ENCODE assay signal across 8 cellular contexts in genomic region chrX:101931104-101931493, GRCh38. TPM values are rescaled to one million over a fixed set of nuclear protein-coding genes. Genes with fewer than 3 reads are reported as not detected.
DNase-seq lines count a peak whose midpoint lies in the region; ATAC-seq lines count a peak whose summit lies in the region.

No MANE protein-coding gene starts in this region.

- peaks cover 3% of the 10 kb centered on the region for H3K36me3 Mint-ChIP-seq in activated T-helper 2 cell treated with anti-CD3 and anti-CD28 coated beads, Interferon-gamma antibody, Interleukin-2, Interleukin-4, amounts not matched to agents 10 μg/mL and 5 μg/mL and 100 μg/mL, durations not matched to agents 14 hours and 24 hours and 36 hours (ENCODE audit: low read depth)

- H3K36me3 ChIP-seq in subcutaneous abdominal adipose tissue (ENCODE audit: control insufficient read depth in 5 of 5, insufficient read depth in 5 of 5, low read length in 5 of 5) = no peaks in the 10 kb centered on the region

- peak; percentile 37 for DNase-seq in SIG-M5 treated with dmso at 0.1 percent for 504 hours (lab: John Stamatoyannopoulos, UW; ENCODE audit: unreplicated experiment)
- no peak for DNase-seq in SIG-M5 (lab: John Stamatoyannopoulos, UW)
- DNase-seq in activated T-helper 2 cell treated with anti-CD3 and anti-CD28 coated beads, Interferon-gamma antibody, Interleukin-2, Interleukin-4, amounts not matched to agents 10 μg/mL and 5 μg/mL and 100 μg/mL, durations not matched to agents 14 hours and 24 hours and 36 hours (ENCODE audit: low spot score) = no peak
- DNase-seq in inferior parietal cortex (ENCODE audit: extremely low spot score) = peak; percentile 7
- no peak for DNase-seq in midbrain (lab: John Stamatoyannopoulos, UW)

- H3K9me3 Mint-ChIP-seq in activated T-helper 2 cell treated with anti-CD3 and anti-CD28 coated beads, Interferon-gamma antibody, Interleukin-2, Interleukin-4, amounts not matched to agents 10 μg/mL and 5 μg/mL and 100 μg/mL, durations not matched to agents 14 hours and 24 hours and 36 hours = peaks cover 10% of the 10 kb centered on the region

- H3K27ac ChIP-seq in subcutaneous abdominal adipose tissue (ENCODE audit: low read depth, low read length) = peak overlapping the region; percentile 60

- peak overlapping the region in 4 of 5 donors; percentile 20 to 43 (median 34) for H3K9ac ChIP-seq in subcutaneous abdominal adipose tissue (ENCODE audit: low read length in 5 of 5)

- H3K4me3 ChIP-seq in subcutaneous abdominal adipose tissue (ENCODE audit: low read depth in 1 of 5, low read length in 5 of 5) = peak overlapping the region; percentile 58 to 67 (median 64)

- H3K9me3 ChIP-seq in subcutaneous abdominal adipose tissue (ENCODE audit: control insufficient read depth in 5 of 5, low read length in 5 of 5) = no peaks in the 10 kb centered on the region

- ATAC-seq in HG03103 (IDR thresholded peaks at IDR 0.05; ENCODE audit: low read depth, unreplicated experiment) = peak; percentile 5
- no peak for ATAC-seq in HG02678 (IDR thresholded peaks at IDR 0.05; ENCODE audit: unreplicated experiment)

- H3K4me3 Mint-ChIP-seq in activated T-helper 2 cell treated with anti-CD3 and anti-CD28 coated beads, Interferon-gamma antibody, Interleukin-2, Interleukin-4, amounts not matched to agents 10 μg/mL and 5 μg/mL and 100 μg/mL, durations not matched to agents 14 hours and 24 hours and 36 hours (ENCODE audit: low read depth) = peak overlapping the region; percentile 84

- no peaks in the 10 kb centered on the region for H3K27me3 ChIP-seq in subcutaneous abdominal adipose tissue (ENCODE audit: control insufficient read depth in 5 of 5, insufficient read depth in 4 of 5, low read length in 5 of 5)

- peaks cover 9% of the 10 kb centered on the region for H3K4me1 Mint-ChIP-seq in activated T-helper 2 cell treated with anti-CD3 and anti-CD28 coated beads, Interferon-gamma antibody, Interleukin-2, Interleukin-4, amounts not matched to agents 10 μg/mL and 5 μg/mL and 100 μg/mL, durations not matched to agents 14 hours and 24 hours and 36 hours (ENCODE audit: low read depth)

- intact Hi-C loops in activated T-helper 2 cell treated with anti-CD3 and anti-CD28 coated beads, Interferon-gamma antibody, Interleukin-2, Interleukin-4, amounts not matched to agents 10 μg/mL and 5 μg/mL and 100 μg/mL, durations not matched to agents 14 hours and 24 hours and 36 hours (cut with micrococcal nuclease) = loop anchor here (5.0 kb wide), 2 partner anchors 134 to 514 kb away; no protein-coding TSS in a partner anchor

- H3K27ac Mint-ChIP-seq in activated T-helper 2 cell treated with anti-CD3 and anti-CD28 coated beads, Interferon-gamma antibody, Interleukin-2, Interleukin-4, amounts not matched to agents 10 μg/mL and 5 μg/mL and 100 μg/mL, durations not matched to agents 14 hours and 24 hours and 36 hours = peak overlapping the region; percentile 76

- H3K27me3 Mint-ChIP-seq in activated T-helper 2 cell treated with anti-CD3 and anti-CD28 coated beads, Interferon-gamma antibody, Interleukin-2, Interleukin-4, amounts not matched to agents 10 μg/mL and 5 μg/mL and 100 μg/mL, durations not matched to agents 14 hours and 24 hours and 36 hours (ENCODE audit: low read depth) = no peaks in the 10 kb centered on the region

- H3K4me1 ChIP-seq in subcutaneous abdominal adipose tissue (ENCODE audit: control insufficient read depth in 5 of 5, insufficient read depth in 5 of 5, low read length in 5 of 5) = peaks cover 0 to 6% (median 5%) of the 10 kb centered on the region in 5 donors

RNA-seq across cellular contexts. Expression of gene ZMAT1, which starts 0.7 kb away (rescaled TPM):
- total RNA-seq in activated T-helper 2 cell treated with anti-CD3 and anti-CD28 coated beads, Interferon-gamma antibody, Interleukin-2, Interleukin-4, amounts not matched to agents 10 μg/mL and 5 μg/mL and 100 μg/mL, durations not matched to agents 14 hours and 24 hours and 36 hours = 1.7 and 2.5 TPM in 2 replicates

Comparison
In these comparisons a context has a peak if more than half of its experiments do, and no peak if none do; other contexts are left out.
1. DNase-seq: peak in SIG-M5 treated with dmso at 0.1 percent for 504 hours (single experiment) and inferior parietal cortex (single experiment); none in SIG-M5 (single experiment), activated T-helper 2 cell treated with anti-CD3 and anti-CD28 coated beads, Interferon-gamma antibody, Interleukin-2, Interleukin-4, amounts not matched to agents 10 μg/mL and 5 μg/mL and 100 μg/mL, durations not matched to agents 14 hours and 24 hours and 36 hours (single experiment) and midbrain (single experiment).